ENCODE assay signal across 1 cellular context in the genomic region with DNA sequence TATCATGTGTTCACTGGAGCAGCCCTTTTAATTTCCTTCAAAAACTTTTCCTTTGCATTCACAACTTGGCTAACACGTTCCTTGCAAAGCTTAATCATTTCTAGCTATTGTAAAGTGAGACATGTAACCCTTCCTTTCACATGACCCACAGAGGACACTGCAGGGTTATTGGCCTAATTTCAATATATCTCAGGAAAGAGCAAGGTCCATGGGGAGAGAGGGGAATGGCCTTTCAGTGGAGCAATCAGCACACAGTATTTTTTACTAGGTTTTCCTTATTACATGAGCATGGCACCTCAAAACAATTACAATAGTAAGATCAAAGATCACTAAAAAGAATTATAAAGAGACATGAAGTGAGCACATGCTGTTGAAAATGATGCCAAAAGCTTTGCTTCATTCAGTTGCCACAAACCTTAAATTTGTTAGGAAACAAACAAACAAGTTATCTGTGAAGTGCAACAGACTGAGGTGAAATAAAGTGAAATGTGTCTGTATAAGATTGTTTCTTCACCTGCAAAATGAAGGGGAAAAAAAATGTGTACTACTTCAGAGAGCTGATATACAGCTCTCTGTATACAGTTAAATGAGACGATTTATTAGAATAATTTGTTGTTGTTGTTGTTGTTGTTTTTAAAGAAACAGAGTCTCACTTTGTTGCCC.
TF ChIP-seq lines count a peak whose summit lies in the region.

No MANE protein-coding gene starts in this region.

TF ChIP-seq in HepG2, 621 proteins besides CTCF, POLR2A, EP300 and RAD21 (continued from another document and continues in another):
- TF ChIP-seq, protein P1, sequence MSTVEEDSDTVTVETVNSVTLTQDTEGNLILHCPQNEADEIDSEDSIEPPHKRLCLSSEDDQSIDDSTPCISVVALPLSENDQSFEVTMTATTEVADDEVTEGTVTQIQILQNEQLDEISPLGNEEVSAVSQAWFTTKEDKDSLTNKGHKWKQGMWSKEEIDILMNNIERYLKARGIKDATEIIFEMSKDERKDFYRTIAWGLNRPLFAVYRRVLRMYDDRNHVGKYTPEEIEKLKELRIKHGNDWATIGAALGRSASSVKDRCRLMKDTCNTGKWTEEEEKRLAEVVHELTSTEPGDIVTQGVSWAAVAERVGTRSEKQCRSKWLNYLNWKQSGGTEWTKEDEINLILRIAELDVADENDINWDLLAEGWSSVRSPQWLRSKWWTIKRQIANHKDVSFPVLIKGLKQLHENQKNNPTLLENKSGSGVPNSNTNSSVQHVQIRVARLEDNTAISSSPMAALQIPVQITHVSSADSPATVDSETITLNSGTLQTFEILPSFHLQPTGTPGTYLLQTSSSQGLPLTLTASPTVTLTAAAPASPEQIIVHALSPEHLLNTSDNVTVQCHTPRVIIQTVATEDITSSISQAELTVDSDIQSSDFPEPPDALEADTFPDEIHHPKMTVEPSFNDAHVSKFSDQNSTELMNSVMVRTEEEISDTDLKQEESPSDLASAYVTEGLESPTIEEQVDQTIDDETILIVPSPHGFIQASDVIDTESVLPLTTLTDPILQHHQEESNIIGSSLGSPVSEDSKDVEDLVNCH (CRISPR knock-in tag; IDR thresholded peaks at IDR 0.05), result no peak
- TF ChIP-seq ZNF7 (CRISPR knock-in tag; IDR thresholded peaks at IDR 0.05), result no peak
- TF ChIP-seq TBP (CRISPR knock-in tag; IDR thresholded peaks at IDR 0.05), result no peak
- TF ChIP-seq ZNF121 (CRISPR knock-in tag; IDR thresholded peaks at IDR 0.05), result no peak
- peak; percentile 53; the same call in 1 of the 2 replicates for TF ChIP-seq HMG20A (CRISPR knock-in tag; IDR thresholded peaks at IDR 0.05; ENCODE audit: borderline replicate concordance)
- TF ChIP-seq, protein P2, sequence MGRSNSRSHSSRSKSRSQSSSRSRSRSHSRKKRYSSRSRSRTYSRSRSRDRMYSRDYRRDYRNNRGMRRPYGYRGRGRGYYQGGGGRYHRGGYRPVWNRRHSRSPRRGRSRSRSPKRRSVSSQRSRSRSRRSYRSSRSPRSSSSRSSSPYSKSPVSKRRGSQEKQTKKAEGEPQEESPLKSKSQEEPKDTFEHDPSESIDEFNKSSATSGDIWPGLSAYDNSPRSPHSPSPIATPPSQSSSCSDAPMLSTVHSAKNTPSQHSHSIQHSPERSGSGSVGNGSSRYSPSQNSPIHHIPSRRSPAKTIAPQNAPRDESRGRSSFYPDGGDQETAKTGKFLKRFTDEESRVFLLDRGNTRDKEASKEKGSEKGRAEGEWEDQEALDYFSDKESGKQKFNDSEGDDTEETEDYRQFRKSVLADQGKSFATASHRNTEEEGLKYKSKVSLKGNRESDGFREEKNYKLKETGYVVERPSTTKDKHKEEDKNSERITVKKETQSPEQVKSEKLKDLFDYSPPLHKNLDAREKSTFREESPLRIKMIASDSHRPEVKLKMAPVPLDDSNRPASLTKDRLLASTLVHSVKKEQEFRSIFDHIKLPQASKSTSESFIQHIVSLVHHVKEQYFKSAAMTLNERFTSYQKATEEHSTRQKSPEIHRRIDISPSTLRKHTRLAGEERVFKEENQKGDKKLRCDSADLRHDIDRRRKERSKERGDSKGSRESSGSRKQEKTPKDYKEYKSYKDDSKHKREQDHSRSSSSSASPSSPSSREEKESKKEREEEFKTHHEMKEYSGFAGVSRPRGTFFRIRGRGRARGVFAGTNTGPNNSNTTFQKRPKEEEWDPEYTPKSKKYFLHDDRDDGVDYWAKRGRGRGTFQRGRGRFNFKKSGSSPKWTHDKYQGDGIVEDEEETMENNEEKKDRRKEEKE (IDR thresholded peaks at IDR 0.05), result no peak
- peak; percentile 70; the same call in 1 of the 2 replicates for TF ChIP-seq DMAP1 (CRISPR knock-in tag; IDR thresholded peaks at IDR 0.05)
- TF ChIP-seq, protein P3, sequence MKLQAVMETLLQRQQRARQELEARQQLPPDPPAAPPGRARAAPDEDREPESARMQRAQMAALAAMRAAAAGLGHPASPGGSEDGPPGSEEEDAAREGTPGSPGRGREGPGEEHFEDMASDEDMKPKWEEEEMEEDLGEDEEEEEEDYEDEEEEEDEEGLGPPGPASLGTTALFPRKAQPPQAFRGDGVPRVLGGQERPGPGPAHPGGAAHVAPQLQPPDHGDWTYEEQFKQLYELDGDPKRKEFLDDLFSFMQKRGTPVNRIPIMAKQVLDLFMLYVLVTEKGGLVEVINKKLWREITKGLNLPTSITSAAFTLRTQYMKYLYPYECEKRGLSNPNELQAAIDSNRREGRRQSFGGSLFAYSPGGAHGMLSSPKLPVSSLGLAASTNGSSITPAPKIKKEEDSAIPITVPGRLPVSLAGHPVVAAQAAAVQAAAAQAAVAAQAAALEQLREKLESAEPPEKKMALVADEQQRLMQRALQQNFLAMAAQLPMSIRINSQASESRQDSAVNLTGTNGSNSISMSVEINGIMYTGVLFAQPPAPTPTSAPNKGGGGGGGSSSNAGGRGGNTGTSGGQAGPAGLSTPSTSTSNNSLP (IDR thresholded peaks at IDR 0.05; ENCODE audit: low read depth, low read length), result peak; percentile 89
- TF ChIP-seq ZNF10 (CRISPR knock-in tag; IDR thresholded peaks at IDR 0.05; ENCODE audit: borderline replicate concordance, low read depth), result no peak
- no peak for TF ChIP-seq MTA3 (CRISPR knock-in tag; IDR thresholded peaks at IDR 0.05)
- TF ChIP-seq ZNF260 (CRISPR knock-in tag; IDR thresholded peaks at IDR 0.05; ENCODE audit: borderline replicate concordance, low read depth), result no peak
- no peak for TF ChIP-seq SP4 (CRISPR knock-in tag; IDR thresholded peaks at IDR 0.05)
- no peak for TF ChIP-seq ZFP36L1 (CRISPR knock-in tag; IDR thresholded peaks at IDR 0.05)
- TF ChIP-seq, protein P4, sequence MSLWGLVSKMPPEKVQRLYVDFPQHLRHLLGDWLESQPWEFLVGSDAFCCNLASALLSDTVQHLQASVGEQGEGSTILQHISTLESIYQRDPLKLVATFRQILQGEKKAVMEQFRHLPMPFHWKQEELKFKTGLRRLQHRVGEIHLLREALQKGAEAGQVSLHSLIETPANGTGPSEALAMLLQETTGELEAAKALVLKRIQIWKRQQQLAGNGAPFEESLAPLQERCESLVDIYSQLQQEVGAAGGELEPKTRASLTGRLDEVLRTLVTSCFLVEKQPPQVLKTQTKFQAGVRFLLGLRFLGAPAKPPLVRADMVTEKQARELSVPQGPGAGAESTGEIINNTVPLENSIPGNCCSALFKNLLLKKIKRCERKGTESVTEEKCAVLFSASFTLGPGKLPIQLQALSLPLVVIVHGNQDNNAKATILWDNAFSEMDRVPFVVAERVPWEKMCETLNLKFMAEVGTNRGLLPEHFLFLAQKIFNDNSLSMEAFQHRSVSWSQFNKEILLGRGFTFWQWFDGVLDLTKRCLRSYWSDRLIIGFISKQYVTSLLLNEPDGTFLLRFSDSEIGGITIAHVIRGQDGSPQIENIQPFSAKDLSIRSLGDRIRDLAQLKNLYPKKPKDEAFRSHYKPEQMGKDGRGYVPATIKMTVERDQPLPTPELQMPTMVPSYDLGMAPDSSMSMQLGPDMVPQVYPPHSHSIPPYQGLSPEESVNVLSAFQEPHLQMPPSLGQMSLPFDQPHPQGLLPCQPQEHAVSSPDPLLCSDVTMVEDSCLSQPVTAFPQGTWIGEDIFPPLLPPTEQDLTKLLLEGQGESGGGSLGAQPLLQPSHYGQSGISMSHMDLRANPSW (CRISPR knock-in tag; IDR thresholded peaks at IDR 0.05; ENCODE audit: borderline replicate concordance), result peak; percentile 37; the same call in 1 of the 2 replicates
- TF ChIP-seq TCF7L2 (IDR thresholded peaks at IDR 0.05; ENCODE audit: low read depth, low read length), result no peak
- no peak for TF ChIP-seq ZFP90 (CRISPR knock-in tag; IDR thresholded peaks at IDR 0.05; ENCODE audit: borderline replicate concordance)
- no peak for TF ChIP-seq ZNF841 (CRISPR knock-in tag; IDR thresholded peaks at IDR 0.05; ENCODE audit: borderline replicate concordance)
- TF ChIP-seq ZNF567 (CRISPR knock-in tag; IDR thresholded peaks at IDR 0.05; ENCODE audit: borderline replicate concordance), result no peak
- peak; percentile 70 for TF ChIP-seq MED1 (CRISPR knock-in tag; IDR thresholded peaks at IDR 0.05)
- TF ChIP-seq, protein P5, sequence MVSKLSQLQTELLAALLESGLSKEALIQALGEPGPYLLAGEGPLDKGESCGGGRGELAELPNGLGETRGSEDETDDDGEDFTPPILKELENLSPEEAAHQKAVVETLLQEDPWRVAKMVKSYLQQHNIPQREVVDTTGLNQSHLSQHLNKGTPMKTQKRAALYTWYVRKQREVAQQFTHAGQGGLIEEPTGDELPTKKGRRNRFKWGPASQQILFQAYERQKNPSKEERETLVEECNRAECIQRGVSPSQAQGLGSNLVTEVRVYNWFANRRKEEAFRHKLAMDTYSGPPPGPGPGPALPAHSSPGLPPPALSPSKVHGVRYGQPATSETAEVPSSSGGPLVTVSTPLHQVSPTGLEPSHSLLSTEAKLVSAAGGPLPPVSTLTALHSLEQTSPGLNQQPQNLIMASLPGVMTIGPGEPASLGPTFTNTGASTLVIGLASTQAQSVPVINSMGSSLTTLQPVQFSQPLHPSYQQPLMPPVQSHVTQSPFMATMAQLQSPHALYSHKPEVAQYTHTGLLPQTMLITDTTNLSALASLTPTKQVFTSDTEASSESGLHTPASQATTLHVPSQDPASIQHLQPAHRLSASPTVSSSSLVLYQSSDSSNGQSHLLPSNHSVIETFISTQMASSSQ (IDR thresholded peaks at IDR 0.05; ENCODE audit: low read depth), result peak; percentile 46; the same call in 1 of the 2 replicates
- TF ChIP-seq, protein P5 (CRISPR knock-in tag; IDR thresholded peaks at IDR 0.05; ENCODE audit: borderline replicate concordance), result peak; percentile 34; the same call in 1 of the 2 replicates
- 0 out of 2 replicates have a peak, but pooled peaks have one; percentile 29 for TF ChIP-seq ZNF629 (CRISPR knock-in tag; conservative IDR thresholded peaks at IDR 0.05)
- peak; percentile 26; the same call in 1 of the 2 replicates for TF ChIP-seq SMC3 (IDR thresholded peaks at IDR 0.05; ENCODE audit: low read length)
- TF ChIP-seq ZNF652 (CRISPR knock-in tag; IDR thresholded peaks at IDR 0.05; ENCODE audit: borderline replicate concordance, low read depth), result peak; percentile 84
- no peak for TF ChIP-seq ZNF180 (CRISPR knock-in tag; IDR thresholded peaks at IDR 0.05; ENCODE audit: borderline replicate concordance, low read depth)
- TF ChIP-seq, protein P6, sequence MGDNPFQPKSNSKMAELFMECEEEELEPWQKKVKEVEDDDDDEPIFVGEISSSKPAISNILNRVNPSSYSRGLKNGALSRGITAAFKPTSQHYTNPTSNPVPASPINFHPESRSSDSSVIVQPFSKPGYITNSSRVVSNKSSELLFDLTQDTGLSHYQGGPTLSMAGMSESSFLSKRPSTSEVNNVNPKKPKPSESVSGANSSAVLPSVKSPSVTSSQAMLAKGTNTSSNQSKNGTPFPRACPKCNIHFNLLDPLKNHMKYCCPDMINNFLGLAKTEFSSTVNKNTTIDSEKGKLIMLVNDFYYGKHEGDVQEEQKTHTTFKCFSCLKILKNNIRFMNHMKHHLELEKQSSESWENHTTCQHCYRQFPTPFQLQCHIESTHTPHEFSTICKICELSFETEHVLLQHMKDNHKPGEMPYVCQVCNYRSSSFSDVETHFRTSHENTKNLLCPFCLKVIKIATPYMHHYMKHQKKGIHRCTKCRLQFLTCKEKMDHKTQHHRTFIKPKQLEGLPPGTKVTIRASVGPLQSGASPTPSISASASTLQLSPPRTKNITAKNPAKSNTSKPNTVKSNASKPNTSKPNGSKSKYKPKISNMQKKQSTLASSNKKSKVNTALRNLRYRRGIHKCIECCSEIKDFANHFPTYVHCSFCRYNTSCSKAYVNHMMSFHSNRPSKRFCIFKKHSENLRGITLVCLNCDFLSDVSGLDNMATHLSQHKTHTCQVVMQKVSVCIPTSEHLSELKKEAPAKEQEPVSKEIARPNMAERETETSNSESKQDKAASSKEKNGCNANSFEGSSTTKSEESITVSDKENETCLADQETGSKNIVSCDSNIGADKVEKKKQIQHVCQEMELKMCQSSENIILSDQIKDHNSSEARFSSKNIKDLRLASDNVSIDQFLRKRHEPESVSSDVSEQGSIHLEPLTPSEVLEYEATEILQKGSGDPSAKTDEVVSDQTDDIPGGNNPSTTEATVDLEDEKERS (CRISPR knock-in tag; IDR thresholded peaks at IDR 0.05), result no peak
- TF ChIP-seq, protein P7, sequence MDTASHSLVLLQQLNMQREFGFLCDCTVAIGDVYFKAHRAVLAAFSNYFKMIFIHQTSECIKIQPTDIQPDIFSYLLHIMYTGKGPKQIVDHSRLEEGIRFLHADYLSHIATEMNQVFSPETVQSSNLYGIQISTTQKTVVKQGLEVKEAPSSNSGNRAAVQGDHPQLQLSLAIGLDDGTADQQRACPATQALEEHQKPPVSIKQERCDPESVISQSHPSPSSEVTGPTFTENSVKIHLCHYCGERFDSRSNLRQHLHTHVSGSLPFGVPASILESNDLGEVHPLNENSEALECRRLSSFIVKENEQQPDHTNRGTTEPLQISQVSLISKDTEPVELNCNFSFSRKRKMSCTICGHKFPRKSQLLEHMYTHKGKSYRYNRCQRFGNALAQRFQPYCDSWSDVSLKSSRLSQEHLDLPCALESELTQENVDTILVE (CRISPR knock-in tag; IDR thresholded peaks at IDR 0.05), result peak; percentile 30
- no peak for TF ChIP-seq KAT2B (IDR thresholded peaks at IDR 0.05; ENCODE audit: borderline replicate concordance, low read depth, low read length)
- TF ChIP-seq SIX1 (CRISPR knock-in tag; IDR thresholded peaks at IDR 0.05; ENCODE audit: borderline replicate concordance), result peak; percentile 71; the same call in 1 of the 2 replicates
- TF ChIP-seq ZNF484 (CRISPR knock-in tag; IDR thresholded peaks at IDR 0.05; ENCODE audit: borderline replicate concordance, low read depth), result no peak
- TF ChIP-seq RXRB (CRISPR knock-in tag; IDR thresholded peaks at IDR 0.05; ENCODE audit: borderline replicate concordance), result peak; percentile 93
- TF ChIP-seq, protein P8, sequence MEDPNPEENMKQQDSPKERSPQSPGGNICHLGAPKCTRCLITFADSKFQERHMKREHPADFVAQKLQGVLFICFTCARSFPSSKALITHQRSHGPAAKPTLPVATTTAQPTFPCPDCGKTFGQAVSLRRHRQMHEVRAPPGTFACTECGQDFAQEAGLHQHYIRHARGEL (CRISPR knock-in tag; IDR thresholded peaks at IDR 0.05), result no peak
- no peak for TF ChIP-seq STAT5B (CRISPR knock-in tag; IDR thresholded peaks at IDR 0.05)
- TF ChIP-seq ZNF350 (CRISPR knock-in tag; IDR thresholded peaks at IDR 0.05; ENCODE audit: borderline replicate concordance, low read depth), result no peak
- TF ChIP-seq IRF2 (CRISPR knock-in tag; IDR thresholded peaks at IDR 0.05), result peak; percentile 53; the same call in 1 of the 2 replicates
- no peak for TF ChIP-seq ZNF543 (CRISPR knock-in tag; IDR thresholded peaks at IDR 0.05)
- TF ChIP-seq LCORL (IDR thresholded peaks at IDR 0.05), result peak; percentile 36; the same call in 1 of the 2 replicates
- peak; percentile 21; the same call in 1 of the 2 replicates for TF ChIP-seq LCORL (CRISPR knock-in tag; IDR thresholded peaks at IDR 0.05)
